27 cellular contexts compared by ENCODE assay signal in the genomic region with DNA sequence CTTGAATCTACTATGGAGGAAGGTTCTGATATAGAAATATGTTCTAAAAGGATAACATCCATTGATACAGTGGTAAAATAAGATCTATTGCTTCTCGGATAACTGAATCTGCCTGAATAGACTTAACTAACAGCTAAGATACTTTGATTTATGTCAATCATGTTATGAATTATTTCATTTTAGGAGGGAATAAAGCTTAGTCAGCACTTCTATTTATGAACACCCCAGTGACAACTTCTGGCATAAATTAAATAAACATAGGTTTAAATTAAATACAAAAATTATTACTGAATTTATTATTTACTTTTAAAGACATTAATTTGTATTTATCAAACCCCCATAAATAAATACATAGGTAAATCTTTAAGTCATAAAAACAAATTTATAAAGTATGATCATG.
DNase-seq lines count a peak whose midpoint lies in the region; ATAC-seq, FAIRE-seq and TF ChIP-seq lines count a peak whose summit lies in the region.
"Had no signal": no experiment of that assay in that cellular context is flagged by ENCODE, and none has a peak within 500 bp of the region (broad histone marks: within the 10 kb centered on the region; RNA-seq: fewer than 3 reads in every experiment).

No MANE protein-coding gene starts in this region.

- no TSS peak for BruUV-seq in HepG2 (replicated peaks; lab: Mats Ljungman, UMichigan)

- no peaks in the 10 kb centered on the region for H4K20me1 ChIP-seq in HepG2 (ENCODE audit: insufficient read depth, low read length)
- H4K20me1 ChIP-seq: BLaER1 treated with 17β-estradiol and CSF1 and Interleukin-3, amounts not matched to agents 10 nM and 100 nM had no signal

- H3K9me3 Mint-ChIP-seq in nephron progenitor cell, result no peaks in the 10 kb centered on the region
- H3K9me3 Mint-ChIP-seq: CD4-positive, alpha-beta T cell; GM23338 had no signal

- H3K27ac ChIP-seq in HepG2 (ENCODE audit: extremely low read length, insufficient read depth, low read length) (no peak overlapping the region), right lobe of liver (no peak overlapping the region), small intestine (ENCODE audit: low read depth in 1 of 2, low read length in 1 of 2) (no peak overlapping the region), heart left ventricle (no peak overlapping the region)
- H3K27ac ChIP-seq: 22Rv1; BLaER1 treated with 17β-estradiol and CSF1 and Interleukin-3, amounts not matched to agents 10 nM and 100 nM had no signal

- H3K4me3 Mint-ChIP-seq in nephron progenitor cell, result no peak overlapping the region
- H3K4me3 Mint-ChIP-seq: CD14-positive monocyte; CD4-positive, alpha-beta T cell; CD8-positive, alpha-beta memory T cell; GM23338; HFFc6 had no signal

- H3K9me3 ChIP-seq in HepG2 (ENCODE audit: low read length) (no peaks in the 10 kb centered on the region), right lobe of liver (no peaks in the 10 kb centered on the region), small intestine (ENCODE audit: control insufficient read depth, low read depth) (no peaks in the 10 kb centered on the region), heart left ventricle (no peaks in the 10 kb centered on the region)
- H3K9me3 ChIP-seq: BE2C; BLaER1 treated with 17β-estradiol and CSF1 and Interleukin-3, amounts not matched to agents 10 nM and 100 nM; HAP-1 had no signal

- H3K27me3 ChIP-seq in HepG2 (ENCODE audit: control insufficient read depth in 1 of 2, insufficient read depth in 2 of 2, low read length in 2 of 2) (no peaks in the 10 kb centered on the region), right lobe of liver (no peaks in the 10 kb centered on the region), small intestine (ENCODE audit: control insufficient read depth in 2 of 2, insufficient read depth in 2 of 2, low read length in 2 of 2) (no peaks in the 10 kb centered on the region), heart left ventricle (no peaks in the 10 kb centered on the region)
- H3K27me3 ChIP-seq: BE2C; BLaER1 treated with 17β-estradiol and CSF1 and Interleukin-3, amounts not matched to agents 10 nM and 100 nM had no signal

- no peaks in the 10 kb centered on the region for H3K4me1 ChIP-seq in HepG2 (ENCODE audit: insufficient read depth, low read length)
- no peaks in the 10 kb centered on the region for H3K4me1 ChIP-seq in right lobe of liver
- no peaks in the 10 kb centered on the region for H3K4me1 ChIP-seq in small intestine (ENCODE audit: control insufficient read depth in 2 of 2, insufficient read depth in 1 of 2, low read depth in 1 of 2, low read length in 1 of 2)
- H3K4me1 ChIP-seq in heart left ventricle, result no peaks in the 10 kb centered on the region
- H3K4me1 ChIP-seq: BE2C; BLaER1 treated with 17β-estradiol and CSF1 and Interleukin-3, amounts not matched to agents 10 nM and 100 nM had no signal

- H3K4me1 Mint-ChIP-seq in nephron progenitor cell, result no peaks in the 10 kb centered on the region
- H3K4me1 Mint-ChIP-seq: CD14-positive monocyte; CD8-positive, alpha-beta memory T cell had no signal

- TF ChIP-seq POLR2A in HepG2 (IDR thresholded peaks at IDR 0.05; ENCODE audit: insufficient read depth in 1 of 2, low read depth in 2 of 2, low read length in 2 of 2), result no peak
- no peak for TF ChIP-seq POLR2A in right lobe of liver (IDR thresholded peaks at IDR 0.05)
- no peak for TF ChIP-seq POLR2A in heart left ventricle (IDR thresholded peaks at IDR 0.05)

- no peaks in the 10 kb centered on the region for H3K79me2 ChIP-seq in HepG2 (ENCODE audit: insufficient read depth, low read length)

- H2AFZ ChIP-seq in HepG2 (ENCODE audit: low read length), result no peak overlapping the region

- POLR2A ChIA-PET in HepG2 (lab: Yijun Ruan, JAX), result no interaction called here

- no peak for DNase-seq in HepG2 (ENCODE audit: low spot score)
- DNase-seq in right lobe of liver, result no peak
- no peak for DNase-seq in small intestine
- no peak for DNase-seq in nephron progenitor cell
- DNase-seq in heart left ventricle, result no peak
- no peak for DNase-seq in MV-4-11 (lab: John Stamatoyannopoulos, UW)
- DNase-seq: ACHN; AML-193; BE2C; CD4-positive, alpha-beta T cell; CD8-positive, alpha-beta memory T cell; DMS 273 treated with DMSO at 0.1 percent for 48 hours; DMS79; EL; GF-D8; HFFc6 had no signal

- H3K36me3 ChIP-seq in HepG2 (replicated peaks in 1 of 2; ENCODE audit: control insufficient read depth in 1 of 2, insufficient read depth in 2 of 2, low read length in 2 of 2), result no peaks in the 10 kb centered on the region
- H3K36me3 ChIP-seq in right lobe of liver, result no peaks in the 10 kb centered on the region
- no peaks in the 10 kb centered on the region for H3K36me3 ChIP-seq in small intestine (ENCODE audit: control insufficient read depth in 2 of 2, insufficient read depth in 2 of 2, low read length in 2 of 2)
- H3K36me3 ChIP-seq in heart left ventricle, result no peaks in the 10 kb centered on the region
- H3K36me3 ChIP-seq: BE2C; BLaER1 treated with 17β-estradiol and CSF1 and Interleukin-3, amounts not matched to agents 10 nM and 100 nM; HAP-1 had no signal

- intact Hi-C loops in HepG2 (cut with micrococcal nuclease; ENCODE audit: unreplicated experiment) (no loop called here), right lobe of liver (cut with DNase I) (no loop called here), heart left ventricle (cut with DNase I) (no loop called here)

- no peak overlapping the region for H3K9ac ChIP-seq in HepG2 (ENCODE audit: insufficient read depth, low read depth, low read length)
- H3K9ac ChIP-seq: BLaER1 treated with 17β-estradiol and CSF1 and Interleukin-3, amounts not matched to agents 10 nM and 100 nM had no signal

- H3K36me3 Mint-ChIP-seq in nephron progenitor cell (ENCODE audit: low read depth), result no peaks in the 10 kb centered on the region
- H3K36me3 Mint-ChIP-seq: CD14-positive monocyte; CD8-positive, alpha-beta memory T cell had no signal

- H3K4me3 ChIP-seq in HepG2 (replicated peaks in 1 of 3; ENCODE audit: insufficient read depth in 1 of 3, low read depth in 2 of 3, low read length in 3 of 3) (no peak overlapping the region), right lobe of liver (no peak overlapping the region), small intestine (ENCODE audit: low read depth in 1 of 2, low read length in 2 of 2) (no peak overlapping the region), heart left ventricle (no peak overlapping the region)
- H3K4me3 ChIP-seq: BLaER1 treated with 17β-estradiol and CSF1 and Interleukin-3, amounts not matched to agents 10 nM and 100 nM; GM23338; HAP-1 had no signal

- CTCF ChIA-PET in HepG2 (lab: Yijun Ruan, JAX; ENCODE audit: low intra/inter-chr PET ratio, low total read pairs), result no interaction called here

- H3K4me2 ChIP-seq in HepG2 (ENCODE audit: low read depth, low read length), result no peak overlapping the region
- H3K4me2 ChIP-seq: BLaER1 treated with 17β-estradiol and CSF1 and Interleukin-3, amounts not matched to agents 10 nM and 100 nM; GM23338 had no signal

- no peak overlapping the region for H3K27ac Mint-ChIP-seq in nephron progenitor cell
- H3K27ac Mint-ChIP-seq: CD4-positive, alpha-beta T cell; GM23338; HFFc6 had no signal

- WGBS in HepG2 (ENCODE audit: low lambda C conversion rate), result 6% methylated on average over 1 of the region's 1 CpG
- WGBS in right lobe of liver (ENCODE audit: insufficient coverage, low coverage, low lambda C conversion rate, missing lambda C conversion rate), result 76% methylated on average over 1 of the region's 1 CpG
- WGBS in small intestine, 3 donors, result 93 to 99% (median 95%) methylated on average over 1 of the region's 1 CpG
- WGBS in heart left ventricle, 4 donors, result 93 to 100% (median 96%) methylated on average over 1 of the region's 1 CpG

- TF ChIP-seq EP300 in HepG2 (IDR thresholded peaks at IDR 0.05; ENCODE audit: low read depth in 2 of 2, low read length in 2 of 2) (no peak), HepG2 (CRISPR knock-in tag; IDR thresholded peaks at IDR 0.05; ENCODE audit: borderline replicate concordance) (no peak)

- TF ChIP-seq RAD21 in HepG2 (CRISPR knock-in tag; IDR thresholded peaks at IDR 0.05), result no peak

- TF ChIP-seq CTCF in HepG2 (CRISPR knock-in tag; IDR thresholded peaks at IDR 0.05) (no peak), right lobe of liver (IDR thresholded peaks at IDR 0.05) (no peak), nephron progenitor cell (IDR thresholded peaks at IDR 0.05) (no peak), heart left ventricle (IDR thresholded peaks at IDR 0.05) (no peak)

- no peaks in the 10 kb centered on the region for H3K27me3 Mint-ChIP-seq in nephron progenitor cell (ENCODE audit: low read depth, poor library complexity)
- H3K27me3 Mint-ChIP-seq: CD4-positive, alpha-beta T cell; CD8-positive, alpha-beta memory T cell had no signal

- no peak for ATAC-seq in HepG2
- ATAC-seq in right lobe of liver, result no peak
- ATAC-seq in heart left ventricle, result no peak
- ATAC-seq: GM23338 had no signal

- FAIRE-seq in HepG2 (lab: Jason Lieb, UNC) (no peak), TTC549 (lab: Jason Lieb, UNC) (peak; percentile 5), endometrium (lab: Jason Lieb, UNC) (peak; percentile 39), small intestine (lab: Jason Lieb, UNC) (peak; percentile 91)
- FAIRE-seq: D721Med, GM12891, GM18507, H54 had no signal

- in situ Hi-C loops in HepG2 (cut with HindIII; ENCODE audit: extremely low pct_ligation_motif_present, low pct_unique_long_range_greater_than_20kb), result no loop called here

TF ChIP-seq in HepG2, 621 proteins besides CTCF, POLR2A, EP300 and RAD21:
- TF ChIP-seq MAFF (IDR thresholded peaks at IDR 0.05; ENCODE audit: low read depth, low read length), result peak; percentile 95
- TF ChIP-seq MAFK (conservative IDR thresholded peaks at IDR 0.05 in 1 of 2, IDR thresholded peaks at IDR 0.05 in 1 of 2; ENCODE audit: low read length in 2 of 2), result peak; percentile 87 to 97
- no peak for TF ChIP-seq ZNF143 (CRISPR knock-in tag; IDR thresholded peaks at IDR 0.05)
- TF ChIP-seq ZFP41 (CRISPR knock-in tag; IDR thresholded peaks at IDR 0.05; ENCODE audit: borderline replicate concordance), result no peak
- TF ChIP-seq FIP1L1 (IDR thresholded peaks at IDR 0.05; ENCODE audit: borderline replicate concordance, insufficient read depth, low read depth, low read length), result no peak
